21 cellular contexts compared by ENCODE assay signal in genomic region chr10:118339096-118339495, GRCh38. TPM values are rescaled to one million over a fixed set of nuclear protein-coding genes. Genes with fewer than 3 reads are reported as not detected.
A peak's percentile ranks its signal among the peaks of the same experiment; 100 is the strongest.
DNase-seq lines count a peak whose midpoint lies in the region; ATAC-seq and TF ChIP-seq lines count a peak whose summit lies in the region.
"Had no signal": no experiment of that assay in that cellular context is flagged by ENCODE, and none has a peak within 500 bp of the region (broad histone marks: within the 10 kb centered on the region; RNA-seq: fewer than 3 reads in every experiment).

No MANE protein-coding gene starts in this region.

- peaks cover 51% of the 10 kb centered on the region for H3K79me2 ChIP-seq in DND-41 (ENCODE audit: insufficient read depth, low read length)

- no peaks in the 10 kb centered on the region for H3K27me3 ChIP-seq in DND-41 (ENCODE audit: insufficient read depth, low read length, poor library complexity)
- H3K27me3 ChIP-seq: adrenal gland, BE2C, MG63, ovary, suprapubic skin had no signal

- H3K27ac ChIP-seq in DND-41 (ENCODE audit: low read length), result no peak overlapping the region
- H3K27ac ChIP-seq: adrenal gland, ovary, suprapubic skin had no signal

- DNase-seq in NCI-H1417 (lab: John Stamatoyannopoulos, UW) (peak in 2 of 3 experiments; percentile 10 to 57), NCI-H1417 treated with DMSO at 0.1 percent for 48 hours (lab: John Stamatoyannopoulos, UW) (no peak), DND-41 (no peak), natural killer cell (no peak)
- no peak for DNase-seq in central memory CD8-positive, alpha-beta T cell (ENCODE audit: low spot score in 2 of 2)
- no peak for DNase-seq in activated CD4-positive, alpha-beta memory T cell treated with anti-CD3 and anti-CD28 coated beads for 36 hours
- DNase-seq: activated CD4-positive, alpha-beta T cell treated with anti-CD3 and anti-CD28 coated beads for 48 hours; activated CD8-positive, alpha-beta memory T cell treated with anti-CD3 and anti-CD28 coated beads, Interleukin-2, amount 10 ng/mL, durations not matched to agents 7 days and 5 days; adrenal gland; BE2C; MG63; NCI-H524; ovary had no signal

- no peak overlapping the region for H2AFZ ChIP-seq in DND-41 (ENCODE audit: low read depth, low read length)

- peak overlapping the region; percentile 24 for H3K27ac Mint-ChIP-seq in central memory CD8-positive, alpha-beta T cell (ENCODE audit: low read depth)
- H3K27ac Mint-ChIP-seq in natural killer cell, result peak overlapping the region; percentile 87 to 91
- no peak overlapping the region for H3K27ac Mint-ChIP-seq in activated CD4-positive, alpha-beta memory T cell treated with anti-CD3 and anti-CD28 coated beads for 36 hours
- H3K27ac Mint-ChIP-seq: activated CD8-positive, alpha-beta memory T cell treated with anti-CD3 and anti-CD28 coated beads, Interleukin-2, amount 10 ng/mL, durations not matched to agents 7 days and 5 days; dendritic cell treated with granulocyte-macrophage colony-stimulating factor and Interleukin-4, amounts not matched to agents 40 ng/mL and 50 ng/mL, for 4 days had no signal

- POLR2A ChIA-PET in activated CD4-positive, alpha-beta memory T cell treated with anti-CD3 and anti-CD28 coated beads for 36 hours (lab: Charles Lee), result no interaction called here

- H3K27me3 Mint-ChIP-seq in central memory CD8-positive, alpha-beta T cell, result no peaks in the 10 kb centered on the region
- H3K27me3 Mint-ChIP-seq in natural killer cell (ENCODE audit: low read depth in 2 of 2), result peaks cover 0 to under 1% of the 10 kb centered on the region in 2 donors
- H3K27me3 Mint-ChIP-seq in activated CD4-positive, alpha-beta memory T cell treated with anti-CD3 and anti-CD28 coated beads for 36 hours, result no peaks in the 10 kb centered on the region
- H3K27me3 Mint-ChIP-seq: activated CD8-positive, alpha-beta memory T cell treated with anti-CD3 and anti-CD28 coated beads, Interleukin-2, amount 10 ng/mL, durations not matched to agents 7 days and 5 days; activated T-helper 17 cell treated with anti-CD3 and anti-CD28 coated beads, Interleukin-2, amount 50 U/mL, for 72 hours; dendritic cell treated with granulocyte-macrophage colony-stimulating factor and Interleukin-4, amounts not matched to agents 40 ng/mL and 50 ng/mL, for 4 days had no signal

- H3K36me3 ChIP-seq in DND-41 (ENCODE audit: insufficient read depth, low read length), result peaks cover 33% of the 10 kb centered on the region
- H3K36me3 ChIP-seq: ovary had no signal

- TF ChIP-seq CTCF in DND-41 (IDR thresholded peaks at IDR 0.05; ENCODE audit: borderline replicate concordance, extremely low read depth, low read length, poor library complexity, severe bottlenecking) (no peak), natural killer cell (IDR thresholded peaks at IDR 0.05) (no peak)

- H3K9ac ChIP-seq in DND-41 (ENCODE audit: low read depth, low read length), result no peak overlapping the region; the same call in 1 of the 2 replicates

- H3K4me1 ChIP-seq in DND-41 (ENCODE audit: insufficient read depth, low read length), result peaks cover 36% of the 10 kb centered on the region
- H3K4me1 ChIP-seq: BE2C had no signal

- H3K4me3 Mint-ChIP-seq in central memory CD8-positive, alpha-beta T cell, result no peak overlapping the region
- H3K4me3 Mint-ChIP-seq in natural killer cell, result no peak overlapping the region
- H3K4me3 Mint-ChIP-seq in activated CD4-positive, alpha-beta memory T cell treated with anti-CD3 and anti-CD28 coated beads for 36 hours, result no peak overlapping the region
- H3K4me3 Mint-ChIP-seq: activated CD8-positive, alpha-beta memory T cell treated with anti-CD3 and anti-CD28 coated beads, Interleukin-2, amount 10 ng/mL, durations not matched to agents 7 days and 5 days; dendritic cell treated with granulocyte-macrophage colony-stimulating factor and Interleukin-4, amounts not matched to agents 40 ng/mL and 50 ng/mL, for 4 days had no signal

- H4K20me1 ChIP-seq in DND-41 (ENCODE audit: insufficient read depth, low read length), result no peaks in the 10 kb centered on the region

- ATAC-seq in DND-41 (ENCODE audit: insufficient read depth, low read depth), result no peak
- no peak for ATAC-seq in central memory CD8-positive, alpha-beta T cell (replicated peaks; ENCODE audit: extremely low read depth, poor library complexity, severe bottlenecking)
- no peak for ATAC-seq in natural killer cell
- ATAC-seq in HG03565 (IDR thresholded peaks at IDR 0.05; ENCODE audit: unreplicated experiment), result no peak
- ATAC-seq in GM19463 (IDR thresholded peaks at IDR 0.05; ENCODE audit: unreplicated experiment), result no peak
- ATAC-seq: activated CD8-positive, alpha-beta memory T cell treated with anti-CD3 and anti-CD28 coated beads, Interleukin-2, amount 10 ng/mL, durations not matched to agents 7 days and 5 days; activated T-helper 17 cell treated with anti-CD3 and anti-CD28 coated beads, Interleukin-2, amount 50 U/mL, for 72 hours; HepG2; sciatic nerve had no signal

- H3K4me3 ChIP-seq in DND-41 (ENCODE audit: low read depth in 1 of 2, low read length in 2 of 2), result no peak overlapping the region
- H3K4me3 ChIP-seq: adrenal gland, lung, MG63, ovary, suprapubic skin had no signal

- H3K4me2 ChIP-seq in DND-41 (ENCODE audit: insufficient read depth, low read length), result peak overlapping the region; percentile 39; the same call in 1 of the 2 replicates

- H3K9me3 ChIP-seq in DND-41 (ENCODE audit: insufficient read depth, low read length, severe bottlenecking), result no peaks in the 10 kb centered on the region
- H3K9me3 ChIP-seq: adrenal gland, BE2C, MG63, ovary, suprapubic skin had no signal

- H3K9me3 Mint-ChIP-seq in central memory CD8-positive, alpha-beta T cell, result no peaks in the 10 kb centered on the region
- H3K9me3 Mint-ChIP-seq in natural killer cell, result no peaks in the 10 kb centered on the region
- H3K9me3 Mint-ChIP-seq in activated CD4-positive, alpha-beta memory T cell treated with anti-CD3 and anti-CD28 coated beads for 36 hours, result no peaks in the 10 kb centered on the region
- H3K9me3 Mint-ChIP-seq: activated T-helper 17 cell treated with anti-CD3 and anti-CD28 coated beads, Interleukin-2, amount 50 U/mL, for 72 hours; dendritic cell treated with granulocyte-macrophage colony-stimulating factor and Interleukin-4, amounts not matched to agents 40 ng/mL and 50 ng/mL, for 4 days had no signal

- intact Hi-C loops in natural killer cell (cut with micrococcal nuclease), result no loop called here
- intact Hi-C loops in activated CD4-positive, alpha-beta memory T cell treated with anti-CD3 and anti-CD28 coated beads for 36 hours (cut with micrococcal nuclease), result no loop called here

- CTCF ChIA-PET in activated CD4-positive, alpha-beta memory T cell treated with anti-CD3 and anti-CD28 coated beads for 36 hours (lab: Charles Lee), result no interaction called here

- peaks cover 47% of the 10 kb centered on the region for H3K4me1 Mint-ChIP-seq in central memory CD8-positive, alpha-beta T cell
- peaks cover 45 to 48% of the 10 kb centered on the region in 2 donors for H3K4me1 Mint-ChIP-seq in natural killer cell
- H3K4me1 Mint-ChIP-seq in activated CD4-positive, alpha-beta memory T cell treated with anti-CD3 and anti-CD28 coated beads for 36 hours (ENCODE audit: low read depth), result peaks cover 48% of the 10 kb centered on the region

- peaks cover 24% of the 10 kb centered on the region for H3K36me3 Mint-ChIP-seq in central memory CD8-positive, alpha-beta T cell (ENCODE audit: insufficient read depth)
- peaks cover 5% of the 10 kb centered on the region for H3K36me3 Mint-ChIP-seq in natural killer cell
- peaks cover 25% of the 10 kb centered on the region for H3K36me3 Mint-ChIP-seq in activated CD4-positive, alpha-beta memory T cell treated with anti-CD3 and anti-CD28 coated beads for 36 hours

RNA-seq across cellular contexts. Expression of gene FAM204A, which starts 3.0 kb away (rescaled TPM):
- 10 to 100 TPM; 69.2 to 73.2 (median 72.7) TPM for total RNA-seq in natural killer cell
- 10 to 100 TPM; 63.5 to 64.8 TPM for total RNA-seq in activated CD4-positive, alpha-beta memory T cell treated with anti-CD3 and anti-CD28 coated beads for 36 hours

Comparison
In these comparisons a context has a peak if more than half of its experiments do, and no peak if none do; other contexts are left out.
1. DNase-seq: peak in NCI-H1417 (2 of 3); none in NCI-H1417 treated with DMSO at 0.1 percent for 48 hours (single experiment), DND-41 (single experiment), central memory CD8-positive, alpha-beta T cell (0 of 2), natural killer cell (single experiment) and activated CD4-positive, alpha-beta memory T cell treated with anti-CD3 and anti-CD28 coated beads for 36 hours (single experiment).